ENCODE assay signal across 2 cellular contexts in the genomic region with DNA sequence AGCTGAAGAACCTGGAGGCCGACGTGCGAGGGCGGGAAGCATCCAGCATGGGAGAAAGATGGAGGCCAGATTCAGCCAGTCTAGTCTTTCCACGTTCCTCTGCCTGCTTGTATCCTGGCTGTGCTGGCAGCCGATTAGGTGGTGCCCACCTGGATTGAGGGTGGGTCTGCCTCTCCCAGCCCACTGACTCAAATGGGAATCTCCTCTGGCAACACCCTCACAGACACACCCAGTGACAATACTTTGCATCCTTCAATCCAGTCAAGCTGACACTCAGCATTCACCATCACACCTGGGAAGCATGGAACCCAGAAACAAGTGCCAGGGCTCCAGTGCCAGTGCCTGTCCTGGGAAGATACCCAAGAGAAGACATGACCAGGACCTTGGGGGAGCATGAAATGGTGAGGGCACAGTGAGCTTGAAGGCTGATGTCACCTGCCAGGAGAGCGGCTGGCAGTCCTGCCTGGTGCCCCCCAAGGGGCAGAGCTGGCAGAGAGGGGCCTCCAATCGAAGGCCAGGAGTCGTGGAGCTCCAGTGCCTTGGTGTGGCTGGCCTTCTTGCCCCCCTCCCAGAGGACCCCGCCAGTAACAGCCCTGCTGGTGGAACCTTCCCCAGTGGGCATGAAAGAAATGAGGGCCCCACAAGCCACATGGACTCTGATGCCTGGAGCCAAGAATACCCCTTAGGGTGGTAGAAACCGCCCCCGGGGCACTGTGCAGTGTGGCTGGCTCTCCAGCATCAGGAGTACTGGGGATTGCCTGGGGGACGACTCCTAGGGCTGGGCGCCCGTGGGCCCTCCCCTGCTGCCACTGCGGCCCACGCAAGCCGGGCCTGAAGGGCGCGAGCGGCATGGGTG.
TF ChIP-seq lines count a peak whose summit lies in the region.

No MANE protein-coding gene starts in this region.

TF ChIP-seq in IMR-90, 13 proteins besides CTCF, POLR2A, EP300 and RAD21:
- TF ChIP-seq RCOR1 (IDR thresholded peaks at IDR 0.05; ENCODE audit: insufficient replicate concordance, low read length): no peak

TF ChIP-seq in endothelial cell of umbilical vein, 7 proteins besides CTCF, POLR2A, EP300 and RAD21:
- TF ChIP-seq MYC (IDR thresholded peaks at IDR 0.05; ENCODE audit: low read depth, low read length) (no peak), JUN (IDR thresholded peaks at IDR 0.05; ENCODE audit: borderline replicate concordance, insufficient read depth, insufficient read length, low read depth) (no peak), EZH2 (IDR thresholded peaks at IDR 0.05; ENCODE audit: borderline replicate concordance, low read depth, low read length, severe bottlenecking) (no peak), POLR2AphosphoS5 (IDR thresholded peaks at IDR 0.05; ENCODE audit: insufficient read depth, low read depth, low read length) (no peak), GATA2 (IDR thresholded peaks at IDR 0.05; ENCODE audit: insufficient read depth, insufficient read length, low read depth, low read length) (no peak), FOS (IDR thresholded peaks at IDR 0.05; ENCODE audit: borderline replicate concordance, insufficient read depth, low read length) (no peak)
- TF ChIP-seq, protein P1, sequence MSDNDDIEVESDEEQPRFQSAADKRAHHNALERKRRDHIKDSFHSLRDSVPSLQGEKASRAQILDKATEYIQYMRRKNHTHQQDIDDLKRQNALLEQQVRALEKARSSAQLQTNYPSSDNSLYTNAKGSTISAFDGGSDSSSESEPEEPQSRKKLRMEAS (IDR thresholded peaks at IDR 0.05; ENCODE audit: insufficient read depth, insufficient read length): no peak
